Comparison of ENCODE assay signal across 8 cellular contexts in genomic region chr17:3964203-3965122, GRCh38. TPM values are rescaled to one million over a fixed set of nuclear protein-coding genes. Genes with fewer than 3 reads are reported as not detected.
DNase-seq lines count a peak whose midpoint lies in the region; FAIRE-seq and TF ChIP-seq lines count a peak whose summit lies in the region.

Gene ATP2A3 (minus strand): TSS chr17:3964437. CDS start chr17:3964291, 146 bp downstream.

- FAIRE-seq in HTR-8/SVneo (lab: Jason Lieb, UNC), result no peak

- H3K36me3 Mint-ChIP-seq in dendritic cell treated with granulocyte-macrophage colony-stimulating factor and Interleukin-4, amounts not matched to agents 40 ng/mL and 50 ng/mL, for 4 days (ENCODE audit: low read depth), result no peaks in the 10 kb centered on the region
- H3K36me3 Mint-ChIP-seq in stimulated activated naive CD8-positive, alpha-beta T cell treated with anti-CD3 and anti-CD28 coated beads, Interleukin-15, Interleukin-2, amounts not matched to agents 100 ng/mL and 50 ng/mL, for 24 hours (ENCODE audit: low read depth), result no peaks in the 10 kb centered on the region

- peak within 1 kb of the TSS; percentile 79 for H3K9ac ChIP-seq in mucosa of stomach (ENCODE audit: low read length)

- peak within 1 kb of the TSS; percentile 28 for H3K4me3 ChIP-seq in AG09309 (ENCODE audit: control insufficient read depth, low read depth, low read length)
- peak within 1 kb of the TSS; percentile 75 for H3K4me3 ChIP-seq in mucosa of stomach (ENCODE audit: low read length)

- no peaks in the 10 kb centered on the region for H3K27me3 ChIP-seq in mucosa of stomach (ENCODE audit: control insufficient read depth, insufficient read depth, low read length)

- no peak for TF ChIP-seq CTCF in AG09309 (IDR thresholded peaks at IDR 0.05; ENCODE audit: control insufficient read depth, insufficient read depth, low read depth, low read length, missing control alignments)

- H3K4me1 ChIP-seq in mucosa of stomach (ENCODE audit: control insufficient read depth, insufficient read depth, low read length), result peaks cover 65% of the 10 kb centered on the region

- intact Hi-C loops in dendritic cell treated with granulocyte-macrophage colony-stimulating factor and Interleukin-4, amounts not matched to agents 40 ng/mL and 50 ng/mL, for 4 days (cut with micrococcal nuclease), result loop anchor here (5.0 kb wide), 2 partner anchors 38 to 52 kb away; no protein-coding TSS in a partner anchor

- DNase-seq in AG09309 (ENCODE audit: low read depth), result no peak
- peak; percentile 60 for DNase-seq in HTR-8/SVneo (ENCODE audit: insufficient read length, low spot score)
- peak; percentile 52 to 53 for DNase-seq in activated CD4-positive, alpha-beta T cell treated with anti-CD3 and anti-CD28 coated beads for 24 hours (ENCODE audit: low read depth in 2 of 2)
- DNase-seq in occipital lobe (lab: John Stamatoyannopoulos, UW), result no peak

- no peaks in the 10 kb centered on the region for H3K9me3 Mint-ChIP-seq in dendritic cell treated with granulocyte-macrophage colony-stimulating factor and Interleukin-4, amounts not matched to agents 40 ng/mL and 50 ng/mL, for 4 days
- H3K9me3 Mint-ChIP-seq in stimulated activated naive CD8-positive, alpha-beta T cell treated with anti-CD3 and anti-CD28 coated beads, Interleukin-15, Interleukin-2, amounts not matched to agents 100 ng/mL and 50 ng/mL, for 24 hours, result no peaks in the 10 kb centered on the region

- peak within 1 kb of the TSS; percentile 73 for H3K27ac Mint-ChIP-seq in dendritic cell treated with granulocyte-macrophage colony-stimulating factor and Interleukin-4, amounts not matched to agents 40 ng/mL and 50 ng/mL, for 4 days
- H3K27ac Mint-ChIP-seq in stimulated activated naive CD8-positive, alpha-beta T cell treated with anti-CD3 and anti-CD28 coated beads, Interleukin-15, Interleukin-2, amounts not matched to agents 100 ng/mL and 50 ng/mL, for 24 hours, result peak within 1 kb of the TSS; percentile 83

- peak within 1 kb of the TSS; percentile 81 for H3K4me3 Mint-ChIP-seq in dendritic cell treated with granulocyte-macrophage colony-stimulating factor and Interleukin-4, amounts not matched to agents 40 ng/mL and 50 ng/mL, for 4 days
- H3K4me3 Mint-ChIP-seq in stimulated activated naive CD8-positive, alpha-beta T cell treated with anti-CD3 and anti-CD28 coated beads, Interleukin-15, Interleukin-2, amounts not matched to agents 100 ng/mL and 50 ng/mL, for 24 hours, result peak within 1 kb of the TSS; percentile 88

- H3K9me3 ChIP-seq in mucosa of stomach (ENCODE audit: control insufficient read depth, low read length), result no peaks in the 10 kb centered on the region

- H3K27me3 Mint-ChIP-seq in dendritic cell treated with granulocyte-macrophage colony-stimulating factor and Interleukin-4, amounts not matched to agents 40 ng/mL and 50 ng/mL, for 4 days, result peaks cover 7% of the 10 kb centered on the region
- no peaks in the 10 kb centered on the region for H3K27me3 Mint-ChIP-seq in stimulated activated naive CD8-positive, alpha-beta T cell treated with anti-CD3 and anti-CD28 coated beads, Interleukin-15, Interleukin-2, amounts not matched to agents 100 ng/mL and 50 ng/mL, for 24 hours

- TF ChIP-seq POLR2A in GM19193 (IDR thresholded peaks at IDR 0.05; ENCODE audit: extremely low read depth, insufficient read depth, insufficient read length), result peak; percentile 86

- peaks cover 48% of the 10 kb centered on the region for H3K4me1 Mint-ChIP-seq in dendritic cell treated with granulocyte-macrophage colony-stimulating factor and Interleukin-4, amounts not matched to agents 40 ng/mL and 50 ng/mL, for 4 days (ENCODE audit: low read depth)
- peaks cover 65% of the 10 kb centered on the region for H3K4me1 Mint-ChIP-seq in stimulated activated naive CD8-positive, alpha-beta T cell treated with anti-CD3 and anti-CD28 coated beads, Interleukin-15, Interleukin-2, amounts not matched to agents 100 ng/mL and 50 ng/mL, for 24 hours (ENCODE audit: low read depth)

- no peaks in the 10 kb centered on the region for H3K36me3 ChIP-seq in mucosa of stomach (ENCODE audit: control insufficient read depth, insufficient read depth, low read length)

RNA-seq across cellular contexts. Expression of gene ATP2A3, which starts in this region (rescaled TPM):
- total RNA-seq in occipital lobe, result 1.2 TPM

Comparison
In these comparisons a context has a peak if more than half of its experiments do, and no peak if none do; other contexts are left out.
1. DNase-seq: peak in HTR-8/SVneo (single experiment) and activated CD4-positive, alpha-beta T cell treated with anti-CD3 and anti-CD28 coated beads for 24 hours (2 of 2); none in AG09309 (single experiment) and occipital lobe (single experiment).